In the genomic region with DNA sequence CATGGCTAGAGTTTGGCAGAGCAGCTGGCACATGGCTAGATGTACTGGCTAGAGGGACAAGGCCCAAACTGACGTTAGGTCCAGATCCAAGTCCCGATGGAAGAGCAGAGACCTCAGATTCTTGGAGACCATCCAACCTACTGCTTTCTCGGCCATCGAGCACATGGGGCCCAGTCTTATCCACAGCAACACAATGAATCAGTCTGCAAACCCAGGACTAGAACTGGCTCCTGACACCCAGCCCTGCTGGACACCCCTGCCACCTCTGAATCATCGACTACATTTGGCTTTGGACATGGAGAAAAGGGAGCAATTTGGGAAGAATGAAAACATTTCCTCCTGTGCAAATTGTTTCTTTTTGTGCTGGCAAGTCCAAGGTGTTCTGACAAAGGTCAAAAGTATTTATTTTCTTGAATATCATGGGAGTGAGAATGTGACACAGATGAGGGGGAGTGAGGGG, we compare ENCODE assay signal across 14 cellular contexts. TPM values are rescaled to one million over a fixed set of nuclear protein-coding genes. Genes with fewer than 3 reads are reported as not detected.
DNase-seq lines count a peak whose midpoint lies in the region; ATAC-seq, FAIRE-seq and TF ChIP-seq lines count a peak whose summit lies in the region.
"Had no signal": no experiment of that assay in that cellular context is flagged by ENCODE, and none has a peak within 500 bp of the region (broad histone marks: within the 10 kb centered on the region; RNA-seq: fewer than 3 reads in every experiment).

No MANE protein-coding gene starts in this region.

- DNase-seq in H54 (ENCODE audit: insufficient read length, low spot score), result peak; percentile 81
- DNase-seq in adrenal gland, result peak; percentile 21 to 76 (median 61)
- DNase-seq in heart right ventricle, result no peak
- DNase-seq in stomach, result peak; percentile 43
- no peak for DNase-seq in NK-92 treated with Interleukin-12 subunit alpha and Interleukin-12 subunit beta, amount 100 ng/mL, for 24 hours (lab: John Stamatoyannopoulos, UW)
- no peak for DNase-seq in SIG-M5 treated with dmso at 0.1 percent for 504 hours (lab: John Stamatoyannopoulos, UW; ENCODE audit: unreplicated experiment)
- DNase-seq: activated naive CD4-positive, alpha-beta T cell treated with anti-CD3 and anti-CD28 coated beads, Interleukin-2, amount 50 U/mL, for 16 hours; DMS79 treated with DMSO at 0.1 percent for 48 hours; erythroblast; stimulated activated CD4-positive, alpha-beta T cell treated with anti-CD3 and anti-CD28 coated beads, Interleukin-2, amount 100 ng/mL, for 48 hours had no signal

- TF ChIP-seq POLR2A in H54 (IDR thresholded peaks at IDR 0.05; ENCODE audit: low read depth, low read length) (no peak), adrenal gland (IDR thresholded peaks at IDR 0.05) (no peak), stomach (IDR thresholded peaks at IDR 0.05) (no peak)

- H3K9me3 ChIP-seq in adrenal gland (replicated peaks in 1 of 3) (no peaks in the 10 kb centered on the region), heart right ventricle (no peaks in the 10 kb centered on the region), stomach (no peaks in the 10 kb centered on the region)

- TF ChIP-seq EP300 in stomach (IDR thresholded peaks at IDR 0.05), result no peak

- H3K4me3 ChIP-seq in adrenal gland (no peak overlapping the region), heart right ventricle (no peak overlapping the region), stomach (no peak overlapping the region)

- H3K4me1 ChIP-seq in adrenal gland (replicated peaks in 1 of 2) (peaks cover 0 to 11% of the 10 kb centered on the region in 2 donors), heart right ventricle (peaks cover 0 to 30% (median 6%) of the 10 kb centered on the region in 9 donors), stomach (peaks cover 17 to 46% (median 29%) of the 10 kb centered on the region in 4 donors)

- H3K27ac ChIP-seq in adrenal gland, result peak overlapping the region in 1 of 5 donors; percentile 58
- H3K27ac ChIP-seq in heart right ventricle, result no peak overlapping the region
- H3K27ac ChIP-seq in stomach, result peak overlapping the region; percentile 58 to 78 (median 68)
- H3K27ac ChIP-seq: KMS-11 had no signal

- no peaks in the 10 kb centered on the region for H3K36me3 ChIP-seq in adrenal gland (replicated peaks in 1 of 2)
- no peaks in the 10 kb centered on the region for H3K36me3 ChIP-seq in heart right ventricle
- no peaks in the 10 kb centered on the region for H3K36me3 ChIP-seq in stomach

- peak; percentile 58 for FAIRE-seq in H54 (lab: Jason Lieb, UNC)

- intact Hi-C loops in adrenal gland (cut with DNase I), result no loop called here
- intact Hi-C loops in heart right ventricle (cut with DNase I), result loop anchor here in 2 of 10 donors (10.0 kb wide), 1 partner anchor 177 kb away; no protein-coding TSS in a partner anchor
- intact Hi-C loops in stomach (cut with DNase I; ENCODE audit: low total_unique reads), result no loop called here

- no peak for TF ChIP-seq CTCF in adrenal gland (IDR thresholded peaks at IDR 0.05)
- no peak for TF ChIP-seq CTCF in heart right ventricle (IDR thresholded peaks at IDR 0.05)
- TF ChIP-seq CTCF in stomach (IDR thresholded peaks at IDR 0.05), result no peak

- H3K27me3 ChIP-seq in adrenal gland (no peaks in the 10 kb centered on the region), heart right ventricle (peaks cover 0 to 2% (median 0%) of the 10 kb centered on the region in 7 donors), stomach (no peaks in the 10 kb centered on the region)

- WGBS in adrenal gland, 4 donors, result 12 to 25% (median 18%) methylated on average over 4 to 5 of the region's 5 CpGs
- 12 to 18% methylated on average over 5 of the region's 5 CpGs for WGBS in heart right ventricle, 2 donors
- 11 to 28% (median 16%) methylated on average over 5 of the region's 5 CpGs for WGBS in stomach, 5 donors

- ATAC-seq in heart right ventricle (peak; percentile 35 to 90 (median 46)), GM21515 (IDR thresholded peaks at IDR 0.05; ENCODE audit: unreplicated experiment) (no peak), GM19397 (IDR thresholded peaks at IDR 0.05; ENCODE audit: unreplicated experiment) (no peak)
- ATAC-seq: activated CD4-positive, CD25-positive, alpha-beta regulatory T cell treated with anti-CD3 and anti-CD28 coated beads, Interleukin-2, amount 50 U/mL, for 24 hours had no signal

RNA-seq across cellular contexts. Expression of gene YWHAB, which starts 23.9 kb away (rescaled TPM):
- 100 to 1,000 TPM; 109 to 207 (median 152) TPM for total RNA-seq in adrenal gland
- 100 to 1,000 TPM in 1 of 3 donors, 10 to 100 TPM in 2; 53.1 to 293 (median 74.4) TPM for polyA plus RNA-seq in adrenal gland
- 100 to 1,000 TPM in 8 of 10 donors, 10 to 100 TPM in 2; 89.1 to 130 (median 116) TPM for total RNA-seq in heart right ventricle
- polyA plus RNA-seq in heart right ventricle, result 10 to 100 TPM; 37.9 to 96.7 TPM
- total RNA-seq in stomach, result 100 to 1,000 TPM in 3 of 5 donors, 10 to 100 TPM in 2; 52.2 to 131 (median 109) TPM
- 100 to 1,000 TPM in 1 of 3 donors, 10 to 100 TPM in 2; 71.8 to 135 (median 76.9) TPM for polyA plus RNA-seq in stomach

RNA-seq across cellular contexts. Expression of gene PABPC1L, which starts 48.3 kb away (rescaled TPM):
- total RNA-seq in adrenal gland (10 to 100 TPM in 5 of 8 donors, 1 to 10 TPM in 3; 2.8 to 31.2 (median 13.1) TPM), heart right ventricle (1 to 10 TPM in 9 of 10 donors, under 1 TPM in 1; 0.89 to 3.4 (median 1.8) TPM), stomach (100 to 1,000 TPM in 1 of 5 donors, 10 to 100 TPM in 3, 1 to 10 TPM in 1; 8.6 to 106 (median 32.0) TPM)
- polyA plus RNA-seq in adrenal gland (10 to 100 TPM in 2 of 3 donors, 1 to 10 TPM in 1; 3.9 to 90.3 (median 69.5) TPM), heart right ventricle (10 to 100 TPM in 1 of 2 donors, 1 to 10 TPM in 1; 2.6 to 14.3 TPM), stomach (10 to 100 TPM; 15.0 to 38.9 (median 23.3) TPM)

RNA-seq across cellular contexts. Expression of gene RIMS4, which starts 51.2 kb away (rescaled TPM):
- 1 to 10 TPM in 3 of 8 donors, under 1 TPM in 4, not detected in 1; 0.11 to 6.3 (median 0.57) TPM for total RNA-seq in adrenal gland
- polyA plus RNA-seq in adrenal gland, result 1 to 10 TPM in 1 of 3 donors, under 1 TPM in 2; 0.54 to 1.5 (median 0.86) TPM
- under 1 TPM in 6 of 10 donors, not detected in 4; 0.05 to 0.42 (median 0.18) TPM for total RNA-seq in heart right ventricle
- polyA plus RNA-seq in heart right ventricle, result under 1 TPM in 1 of 2 donors, not detected in 1; 0.04 TPM
- 1 to 10 TPM in 3 of 5 donors, not detected in 2; 1.2 to 2.2 (median 1.3) TPM for total RNA-seq in stomach
- polyA plus RNA-seq in stomach, result 1 to 10 TPM in 2 of 3 donors, under 1 TPM in 1; 0.55 to 1.8 (median 1.7) TPM

Comparison
In these comparisons a context has a peak if more than half of its experiments do, and no peak if none do; other contexts are left out.
1. DNase-seq: peak in H54 (single experiment), adrenal gland (7 of 7) and stomach (single experiment); none in heart right ventricle (0 of 2), NK-92 treated with Interleukin-12 subunit alpha and Interleukin-12 subunit beta, amount 100 ng/mL, for 24 hours (single experiment) and SIG-M5 treated with dmso at 0.1 percent for 504 hours (single experiment).
2. H3K27ac ChIP-seq: peak in stomach (5 of 5); none in heart right ventricle (0 of 10).
3. ATAC-seq: peak in heart right ventricle (8 of 8); none in GM21515 (single experiment) and GM19397 (single experiment).